21 cellular contexts compared by ENCODE assay signal in genomic region chr5:92353107-92354030, GRCh38.
DNase-seq lines count a peak whose midpoint lies in the region; ATAC-seq and TF ChIP-seq lines count a peak whose summit lies in the region.
"Had no signal": no experiment of that assay in that cellular context is flagged by ENCODE, and none has a peak within 500 bp of the region (broad histone marks: within the 10 kb centered on the region; RNA-seq: fewer than 3 reads in every experiment).

No MANE protein-coding gene starts in this region.

- no TSS peak for BruUV-seq in mammary epithelial cell (replicated peaks; lab: Mats Ljungman, UMichigan)

- WGBS in mammary epithelial cell (ENCODE audit: low coverage, missing lambda C conversion rate), result 60% methylated on average over 5 of the region's 5 CpGs
- 21% methylated on average over 5 of the region's 5 CpGs for WGBS in right lobe of liver (ENCODE audit: insufficient coverage, low coverage, low lambda C conversion rate, missing lambda C conversion rate)

- H3F3A ChIP-seq in neural progenitor cell (ENCODE audit: low read depth), result no peaks in the 10 kb centered on the region

- DNase-seq in GM03348 (ENCODE audit: low spot score) (peak; percentile 7), M059J (ENCODE audit: low read depth) (peak; percentile 71), mammary epithelial cell (peak; percentile 9), right lobe of liver (no peak), activated gamma-delta T cell (lab: John Stamatoyannopoulos, UW) (no peak), neural progenitor cell (ENCODE audit: low spot score) (no peak)
- no peak for DNase-seq in activated CD4-positive, alpha-beta T cell treated with anti-CD3 and anti-CD28 coated beads, Interleukin-2, amount 50 U/mL, for 4 hours
- no peak for DNase-seq in activated CD8-positive, alpha-beta memory T cell treated with anti-CD3 and anti-CD28 coated beads, Interleukin-2, amount 10 ng/mL, durations not matched to agents 7 days and 5 days
- DNase-seq: activated CD4-positive, alpha-beta T cell treated with anti-CD3 and anti-CD28 coated beads for 4 hours; activated CD8-positive, alpha-beta memory T cell treated with anti-CD3 and anti-CD28 coated beads, Interleukin-2, amount 50 U/mL, for 48 hours; activated naive CD4-positive, alpha-beta T cell; BE2C; body of pancreas; cortex of kidney; head of caudate nucleus; naive thymus-derived CD8-positive, alpha-beta T cell; NCI-H187 treated with DMSO at 0.1 percent for 48 hours; NCI-H446; SHP77 treated with DMSO at 0.1 percent for 48 hours; stimulated activated naive B cell treated with anti-CD40 and anti-IgM and Interleukin-4, amounts not matched to agents 10 μg/mL and 1 μg/mL and 100 μg/mL, for 72 hours; tibial artery had no signal

- H4K20me1 ChIP-seq in mammary epithelial cell (ENCODE audit: insufficient read depth, low read length) (no peaks in the 10 kb centered on the region), neural progenitor cell (ENCODE audit: low read depth) (no peaks in the 10 kb centered on the region)

- H3K9ac ChIP-seq in mammary epithelial cell (ENCODE audit: insufficient read depth, low read length) (no peak overlapping the region), neural progenitor cell (no peak overlapping the region)

- TF ChIP-seq CTCF in mammary epithelial cell (conservative IDR thresholded peaks at IDR 0.05 in 1 of 2, IDR thresholded peaks at IDR 0.05 in 1 of 2; ENCODE audit: extremely low read depth in 1 of 2, insufficient read depth in 1 of 2, low read depth in 1 of 2, low read length in 2 of 2), result no peak
- TF ChIP-seq CTCF in right lobe of liver (IDR thresholded peaks at IDR 0.05), result no peak
- TF ChIP-seq CTCF in neural progenitor cell (IDR thresholded peaks at IDR 0.05), result no peak

- H3K27me3 ChIP-seq in mammary epithelial cell (ENCODE audit: insufficient read depth, low read length), result no peaks in the 10 kb centered on the region
- no peaks in the 10 kb centered on the region for H3K27me3 ChIP-seq in right lobe of liver
- no peaks in the 10 kb centered on the region for H3K27me3 ChIP-seq in neural progenitor cell
- H3K27me3 ChIP-seq: BE2C, body of pancreas, tibial artery had no signal

- ATAC-seq in right lobe of liver, result peak; percentile 88 to 97 (median 94)
- ATAC-seq in activated CD8-positive, alpha-beta memory T cell treated with anti-CD3 and anti-CD28 coated beads, Interleukin-2, amount 10 ng/mL, durations not matched to agents 7 days and 5 days, result no peak
- ATAC-seq: body of pancreas; naive thymus-derived CD8-positive, alpha-beta T cell; stimulated activated naive B cell treated with anti-CD40 and anti-IgM and Interleukin-4, amounts not matched to agents 10 μg/mL and 1 μg/mL and 100 μg/mL, for 72 hours had no signal

- H3K79me2 ChIP-seq in mammary epithelial cell (ENCODE audit: insufficient read depth, low read length) (no peaks in the 10 kb centered on the region), neural progenitor cell (ENCODE audit: low read depth) (no peaks in the 10 kb centered on the region)

- peaks cover 5% of the 10 kb centered on the region for H3K27me3 Mint-ChIP-seq in neural progenitor cell (ENCODE audit: insufficient read depth, low read depth)
- no peaks in the 10 kb centered on the region for H3K27me3 Mint-ChIP-seq in activated CD8-positive, alpha-beta memory T cell treated with anti-CD3 and anti-CD28 coated beads, Interleukin-2, amount 10 ng/mL, durations not matched to agents 7 days and 5 days
- H3K27me3 Mint-ChIP-seq: naive thymus-derived CD8-positive, alpha-beta T cell; stimulated activated naive B cell treated with anti-CD40 and anti-IgM and Interleukin-4, amounts not matched to agents 10 μg/mL and 1 μg/mL and 100 μg/mL, for 72 hours had no signal

- dilution Hi-C loops in mammary epithelial cell (cut with HindIII; ENCODE audit: low sequenced_read_pairs), result no loop called here

- H2AFZ ChIP-seq in mammary epithelial cell (ENCODE audit: low read depth, low read length), result no peak overlapping the region
- no peak overlapping the region for H2AFZ ChIP-seq in neural progenitor cell (replicated peaks)

- no peak overlapping the region for H3K4me3 Mint-ChIP-seq in neural progenitor cell
- H3K4me3 Mint-ChIP-seq in activated CD8-positive, alpha-beta memory T cell treated with anti-CD3 and anti-CD28 coated beads, Interleukin-2, amount 10 ng/mL, durations not matched to agents 7 days and 5 days, result no peak overlapping the region
- H3K4me3 Mint-ChIP-seq: naive thymus-derived CD8-positive, alpha-beta T cell; stimulated activated naive B cell treated with anti-CD40 and anti-IgM and Interleukin-4, amounts not matched to agents 10 μg/mL and 1 μg/mL and 100 μg/mL, for 72 hours had no signal

- intact Hi-C loops in mammary epithelial cell (cut with micrococcal nuclease), result no loop called here
- intact Hi-C loops in right lobe of liver (cut with DNase I), result no loop called here

- H3K27ac Mint-ChIP-seq in neural progenitor cell, result no peak overlapping the region
- H3K27ac Mint-ChIP-seq in activated CD8-positive, alpha-beta memory T cell treated with anti-CD3 and anti-CD28 coated beads, Interleukin-2, amount 10 ng/mL, durations not matched to agents 7 days and 5 days, result no peak overlapping the region
- H3K27ac Mint-ChIP-seq: naive thymus-derived CD8-positive, alpha-beta T cell; stimulated activated naive B cell treated with anti-CD40 and anti-IgM and Interleukin-4, amounts not matched to agents 10 μg/mL and 1 μg/mL and 100 μg/mL, for 72 hours had no signal

- peaks cover 31% of the 10 kb centered on the region for H3K9me3 Mint-ChIP-seq in neural progenitor cell
- H3K9me3 Mint-ChIP-seq in activated CD8-positive, alpha-beta memory T cell treated with anti-CD3 and anti-CD28 coated beads, Interleukin-2, amount 10 ng/mL, durations not matched to agents 7 days and 5 days (ENCODE audit: low read depth), result peaks cover 8% of the 10 kb centered on the region

- no peaks in the 10 kb centered on the region for H3K4me1 Mint-ChIP-seq in neural progenitor cell
- H3K4me1 Mint-ChIP-seq in activated CD8-positive, alpha-beta memory T cell treated with anti-CD3 and anti-CD28 coated beads, Interleukin-2, amount 10 ng/mL, durations not matched to agents 7 days and 5 days, result no peaks in the 10 kb centered on the region
- H3K4me1 Mint-ChIP-seq: naive thymus-derived CD8-positive, alpha-beta T cell; stimulated activated naive B cell treated with anti-CD40 and anti-IgM and Interleukin-4, amounts not matched to agents 10 μg/mL and 1 μg/mL and 100 μg/mL, for 72 hours had no signal

- TF ChIP-seq POLR2A in right lobe of liver (IDR thresholded peaks at IDR 0.05), result no peak

- peaks cover 4% of the 10 kb centered on the region for H3K36me3 Mint-ChIP-seq in neural progenitor cell
- no peaks in the 10 kb centered on the region for H3K36me3 Mint-ChIP-seq in activated CD8-positive, alpha-beta memory T cell treated with anti-CD3 and anti-CD28 coated beads, Interleukin-2, amount 10 ng/mL, durations not matched to agents 7 days and 5 days
- H3K36me3 Mint-ChIP-seq: stimulated activated naive B cell treated with anti-CD40 and anti-IgM and Interleukin-4, amounts not matched to agents 10 μg/mL and 1 μg/mL and 100 μg/mL, for 72 hours had no signal

- H3K36me3 ChIP-seq in mammary epithelial cell (ENCODE audit: insufficient read depth, low read length) (no peaks in the 10 kb centered on the region), right lobe of liver (no peaks in the 10 kb centered on the region), neural progenitor cell (no peaks in the 10 kb centered on the region)
- H3K36me3 ChIP-seq: BE2C, tibial artery had no signal

- CTCF ChIA-PET in mammary epithelial cell (lab: Charles Lee; ENCODE audit: low non-redundant PET), result no interaction called here
- CTCF ChIA-PET in activated CD8-positive, alpha-beta memory T cell treated with anti-CD3 and anti-CD28 coated beads, Interleukin-2, amount 10 ng/mL, durations not matched to agents 7 days and 5 days (lab: Charles Lee), result no interaction called here

- H3K27ac ChIP-seq in mammary epithelial cell (ENCODE audit: insufficient read depth, low read depth, low read length) (no peak overlapping the region), right lobe of liver (peak overlapping the region; percentile 22 to 89 (median 69)), neural progenitor cell (no peak overlapping the region)
- H3K27ac ChIP-seq: body of pancreas, tibial artery had no signal

- H3K4me2 ChIP-seq in mammary epithelial cell (ENCODE audit: insufficient read depth, low read depth, low read length) (no peak overlapping the region), neural progenitor cell (no peak overlapping the region)

- H3K9me3 ChIP-seq in mammary epithelial cell (replicated peaks; ENCODE audit: insufficient read depth, low read length) (no peaks in the 10 kb centered on the region), right lobe of liver (no peaks in the 10 kb centered on the region), neural progenitor cell (ENCODE audit: low read depth) (no peaks in the 10 kb centered on the region)
- H3K9me3 ChIP-seq: BE2C, body of pancreas had no signal

- H3K4me1 ChIP-seq in mammary epithelial cell (ENCODE audit: insufficient read depth, low read length), result no peaks in the 10 kb centered on the region
- H3K4me1 ChIP-seq in right lobe of liver, result peaks cover 0 to 13% (median 2%) of the 10 kb centered on the region in 4 donors
- H3K4me1 ChIP-seq in neural progenitor cell, result no peaks in the 10 kb centered on the region
- H3K4me1 ChIP-seq: BE2C, body of pancreas, tibial artery had no signal

- H3K4me3 ChIP-seq in mammary epithelial cell (replicated peaks in 1 of 3; ENCODE audit: insufficient read depth in 1 of 3, low read depth in 2 of 3, low read length in 3 of 3) (no peak overlapping the region), right lobe of liver (no peak overlapping the region), neural progenitor cell (no peak overlapping the region)
- H3K4me3 ChIP-seq: body of pancreas, tibial artery had no signal

- in situ Hi-C loops in mammary epithelial cell (cut with MboI; ENCODE audit: low sequenced_read_pairs in 2 of 2), result no loop called here

Comparison
In these comparisons a context has a peak if more than half of its experiments do, and no peak if none do; other contexts are left out.
1. DNase-seq: peak in GM03348 (single experiment), M059J (single experiment) and mammary epithelial cell (single experiment); none in right lobe of liver (0 of 3), activated gamma-delta T cell (single experiment), neural progenitor cell (single experiment), activated CD4-positive, alpha-beta T cell treated with anti-CD3 and anti-CD28 coated beads, Interleukin-2, amount 50 U/mL, for 4 hours (0 of 2) and activated CD8-positive, alpha-beta memory T cell treated with anti-CD3 and anti-CD28 coated beads, Interleukin-2, amount 10 ng/mL, durations not matched to agents 7 days and 5 days (single experiment).
2. H3K27ac ChIP-seq: peak in right lobe of liver (3 of 3); none in mammary epithelial cell (single experiment) and neural progenitor cell (single experiment).